27 cellular contexts compared by ENCODE assay signal in genomic region chr2:151483546-151483945, GRCh38.
A peak's percentile ranks its signal among the peaks of the same experiment; 100 is the strongest.
DNase-seq lines count a peak whose midpoint lies in the region; ATAC-seq, FAIRE-seq and TF ChIP-seq lines count a peak whose summit lies in the region.
"Had no signal": no experiment of that assay in that cellular context is flagged by ENCODE, and none has a peak within 500 bp of the region (broad histone marks: within the 10 kb centered on the region; RNA-seq: fewer than 3 reads in every experiment).

No MANE protein-coding gene starts in this region.

- peaks cover 53% of the 10 kb centered on the region for H3K4me1 Mint-ChIP-seq in activated T-cell treated with anti-CD3 and anti-CD28 coated beads, Interleukin-2, amount 50 U/mL, for 24 hours (ENCODE audit: low read depth)
- no peaks in the 10 kb centered on the region for H3K4me1 Mint-ChIP-seq in effector memory CD8-positive, alpha-beta T cell (ENCODE audit: low read depth in 2 of 2)

- 91% methylated on average over 6 of the region's 6 CpGs for WGBS in K562 (ENCODE audit: insufficient coverage, low coverage, missing lambda C conversion rate)
- WGBS in HepG2 (ENCODE audit: low lambda C conversion rate), result 92% methylated on average over 6 of the region's 6 CpGs

- POLR2A ChIA-PET in K562 (lab: Yijun Ruan, JAX), result no interaction called here
- POLR2A ChIA-PET in HepG2 (lab: Yijun Ruan, JAX), result no interaction called here

- TF ChIP-seq CTCF in K562 (IDR thresholded peaks at IDR 0.05 in 2 of 3, conservative IDR thresholded peaks at IDR 0.05 in 1 of 3; ENCODE audit: insufficient read depth in 2 of 3, low read depth in 1 of 3, low read length in 3 of 3) (no peak), HepG2 (CRISPR knock-in tag; IDR thresholded peaks at IDR 0.05) (no peak)

- H4K20me1 ChIP-seq in K562 (replicated peaks; ENCODE audit: control insufficient read depth, insufficient read depth, low read length) (no peaks in the 10 kb centered on the region), HepG2 (ENCODE audit: insufficient read depth, low read length) (no peaks in the 10 kb centered on the region)

- no peak overlapping the region for H3K4me2 ChIP-seq in K562 (ENCODE audit: insufficient read depth, low read length)
- H3K4me2 ChIP-seq in HepG2 (ENCODE audit: low read depth, low read length), result no peak overlapping the region
- H3K4me2 ChIP-seq: BLaER1 treated with 17β-estradiol and CSF1 and Interleukin-3, amounts not matched to agents 10 nM and 100 nM had no signal

- H3K4me3 ChIP-seq in K562, result no peak overlapping the region
- H3K4me3 ChIP-seq in HepG2 (replicated peaks in 1 of 3; ENCODE audit: insufficient read depth in 1 of 3, low read depth in 2 of 3, low read length in 3 of 3), result no peak overlapping the region
- H3K4me3 ChIP-seq: BLaER1 treated with 17β-estradiol and CSF1 and Interleukin-3, amounts not matched to agents 10 nM and 100 nM; GM23248; HAP-1 had no signal

- no TSS peak for BruUV-seq in K562 (replicated peaks; lab: Mats Ljungman, UMichigan)
- no TSS peak for BruUV-seq in HepG2 (replicated peaks; lab: Mats Ljungman, UMichigan)

- H3K36me3 ChIP-seq in K562 (ENCODE audit: control insufficient read depth, insufficient read depth, low read length) (peaks cover 74% of the 10 kb centered on the region), HepG2 (replicated peaks in 1 of 2; ENCODE audit: control insufficient read depth in 1 of 2, insufficient read depth in 2 of 2, low read length in 2 of 2) (peaks cover 2 to 21% of the 10 kb centered on the region in 2 experiments)
- H3K36me3 ChIP-seq: BE2C had no signal

- in situ Hi-C loops in K562 (cut with MboI) (no loop called here), HepG2 (cut with HindIII; ENCODE audit: extremely low pct_ligation_motif_present, low pct_unique_long_range_greater_than_20kb) (no loop called here)

- FAIRE-seq in GM12891 (lab: Jason Lieb, UNC) (no peak), K562 (lab: Jason Lieb, UNC) (no peak), HepG2 (lab: Jason Lieb, UNC) (no peak)
- FAIRE-seq: A204.1, D721Med, GM12892, GM19239, H54 had no signal

- no peaks in the 10 kb centered on the region for H3K9me1 ChIP-seq in K562 (ENCODE audit: control insufficient read depth, insufficient read depth, low read length)

- H2AFZ ChIP-seq in K562 (ENCODE audit: low read depth, low read length) (no peak overlapping the region), HepG2 (ENCODE audit: low read length) (no peak overlapping the region)
- H2AFZ ChIP-seq: GM23248 had no signal

- TF ChIP-seq RAD21 in K562 (CRISPR knock-in tag; conservative IDR thresholded peaks at IDR 0.05 in 1 of 2, IDR thresholded peaks at IDR 0.05 in 1 of 2), result no peak
- no peak for TF ChIP-seq RAD21 in HepG2 (CRISPR knock-in tag; IDR thresholded peaks at IDR 0.05)

- CTCF ChIA-PET in K562 (lab: Yijun Ruan, JAX; ENCODE audit: low intra/inter-chr PET ratio) (no interaction called here), HepG2 (lab: Yijun Ruan, JAX; ENCODE audit: low intra/inter-chr PET ratio, low total read pairs) (no interaction called here)

- peaks cover 86% of the 10 kb centered on the region for H3K36me3 Mint-ChIP-seq in activated T-cell treated with anti-CD3 and anti-CD28 coated beads, Interleukin-2, amount 50 U/mL, for 24 hours (ENCODE audit: low read depth)
- no peaks in the 10 kb centered on the region for H3K36me3 Mint-ChIP-seq in effector memory CD8-positive, alpha-beta T cell (ENCODE audit: insufficient read depth)

- no peak for DNase-seq in activated T-cell treated with anti-CD3 and anti-CD28 coated beads, Interleukin-2, amount 50 U/mL, for 24 hours
- no peak for DNase-seq in activated T-cell treated with anti-CD3 and anti-CD28 coated beads for 4 hours
- no peak for DNase-seq in GM12891 (ENCODE audit: insufficient read length, low spot score)
- no peak for DNase-seq in K562 (ENCODE audit: extremely low read depth in 1 of 4, low spot score in 3 of 4)
- no peak for DNase-seq in HepG2 (ENCODE audit: low spot score)
- no peak for DNase-seq in effector memory CD8-positive, alpha-beta T cell
- DNase-seq: ACHN; AML-193; BE2C; CD4-positive, alpha-beta T cell; CD8-positive, alpha-beta memory T cell; DMS 273 treated with DMSO at 0.1 percent for 48 hours; DMS79; GF-D8; GM23248; HFFc6 had no signal

- H3K27ac ChIP-seq in K562 (ENCODE audit: extremely low read depth, low read depth, low read length), result no peak overlapping the region
- H3K27ac ChIP-seq in HepG2 (ENCODE audit: extremely low read length, insufficient read depth, low read length), result no peak overlapping the region
- H3K27ac ChIP-seq: 22Rv1; BLaER1 treated with 17β-estradiol and CSF1 and Interleukin-3, amounts not matched to agents 10 nM and 100 nM; GM23248 had no signal

- peak overlapping the region; percentile 47 for H3K27ac Mint-ChIP-seq in activated T-cell treated with anti-CD3 and anti-CD28 coated beads, Interleukin-2, amount 50 U/mL, for 24 hours
- no peak overlapping the region for H3K27ac Mint-ChIP-seq in effector memory CD8-positive, alpha-beta T cell
- H3K27ac Mint-ChIP-seq: CD14-positive monocyte; CD4-positive, alpha-beta T cell; HFFc6 had no signal

- H3K9ac ChIP-seq in K562 (ENCODE audit: insufficient read depth in 1 of 2, low read depth in 2 of 2, low read length in 2 of 2) (no peak overlapping the region), HepG2 (ENCODE audit: insufficient read depth, low read depth, low read length) (no peak overlapping the region)
- H3K9ac ChIP-seq: BLaER1 treated with 17β-estradiol and CSF1 and Interleukin-3, amounts not matched to agents 10 nM and 100 nM; GM23248 had no signal

- TF ChIP-seq EP300 in K562 (IDR thresholded peaks at IDR 0.05; ENCODE audit: low read length), result no peak
- no peak for TF ChIP-seq EP300 in HepG2 (IDR thresholded peaks at IDR 0.05; ENCODE audit: low read depth in 2 of 2, low read length in 2 of 2)
- TF ChIP-seq EP300 in HepG2 (CRISPR knock-in tag; IDR thresholded peaks at IDR 0.05; ENCODE audit: borderline replicate concordance), result no peak

- TF ChIP-seq POLR2A in GM12891 (IDR thresholded peaks at IDR 0.05; ENCODE audit: low read depth, low read length) (no peak), K562 (conservative IDR thresholded peaks at IDR 0.05) (peak; percentile 31; the same call in 1 of the 2 replicates), HepG2 (IDR thresholded peaks at IDR 0.05; ENCODE audit: insufficient read depth in 1 of 2, low read depth in 2 of 2, low read length in 2 of 2) (no peak)

- H3K4me1 ChIP-seq in K562 (replicated peaks in 1 of 2; ENCODE audit: control insufficient read depth in 2 of 2, insufficient read depth in 2 of 2, low read length in 2 of 2) (no peaks in the 10 kb centered on the region), HepG2 (ENCODE audit: insufficient read depth, low read length) (peaks cover 6% of the 10 kb centered on the region; the same call in 1 of the 2 replicates)
- H3K4me1 ChIP-seq: BE2C, HAP-1 had no signal

- peaks cover 23% of the 10 kb centered on the region for H3K9me3 Mint-ChIP-seq in activated T-cell treated with anti-CD3 and anti-CD28 coated beads, Interleukin-2, amount 50 U/mL, for 24 hours
- H3K9me3 Mint-ChIP-seq in effector memory CD8-positive, alpha-beta T cell, result no peaks in the 10 kb centered on the region
- H3K9me3 Mint-ChIP-seq: CD14-positive monocyte; CD4-positive, alpha-beta T cell; CD8-positive, alpha-beta memory T cell; HFFc6 had no signal

- H3K27me3 Mint-ChIP-seq in activated T-cell treated with anti-CD3 and anti-CD28 coated beads, Interleukin-2, amount 50 U/mL, for 24 hours, result no peaks in the 10 kb centered on the region
- no peaks in the 10 kb centered on the region for H3K27me3 Mint-ChIP-seq in effector memory CD8-positive, alpha-beta T cell
- H3K27me3 Mint-ChIP-seq: CD4-positive, alpha-beta T cell; CD8-positive, alpha-beta memory T cell had no signal

- H3K27me3 ChIP-seq in K562 (ENCODE audit: control insufficient read depth in 2 of 2, insufficient read depth in 2 of 2, low read length in 2 of 2), result no peaks in the 10 kb centered on the region
- no peaks in the 10 kb centered on the region for H3K27me3 ChIP-seq in HepG2 (ENCODE audit: control insufficient read depth in 1 of 2, insufficient read depth in 2 of 2, low read length in 2 of 2)
- H3K27me3 ChIP-seq: BE2C; BLaER1 treated with 17β-estradiol and CSF1 and Interleukin-3, amounts not matched to agents 10 nM and 100 nM had no signal

- no peak overlapping the region for H3K4me3 Mint-ChIP-seq in activated T-cell treated with anti-CD3 and anti-CD28 coated beads, Interleukin-2, amount 50 U/mL, for 24 hours
- no peak overlapping the region for H3K4me3 Mint-ChIP-seq in effector memory CD8-positive, alpha-beta T cell
- H3K4me3 Mint-ChIP-seq: CD14-positive monocyte; CD4-positive, alpha-beta T cell; CD8-positive, alpha-beta memory T cell; HFFc6 had no signal

- intact Hi-C loops in K562 (cut with micrococcal nuclease) (no loop called here), HepG2 (cut with micrococcal nuclease; ENCODE audit: unreplicated experiment) (no loop called here)

- H3K9me3 ChIP-seq in K562 (replicated peaks; ENCODE audit: control insufficient read depth, insufficient read depth, low read depth, low read length), result no peaks in the 10 kb centered on the region
- no peaks in the 10 kb centered on the region for H3K9me3 ChIP-seq in HepG2 (ENCODE audit: low read length)
- H3K9me3 ChIP-seq: BE2C; BLaER1 treated with 17β-estradiol and CSF1 and Interleukin-3, amounts not matched to agents 10 nM and 100 nM; HAP-1 had no signal

- H3K79me2 ChIP-seq in K562 (ENCODE audit: control insufficient read depth, insufficient read depth, low read length), result no peaks in the 10 kb centered on the region
- no peaks in the 10 kb centered on the region for H3K79me2 ChIP-seq in HepG2 (ENCODE audit: insufficient read depth, low read length)

- ATAC-seq in K562, result peak; percentile 27; the same call in 2 of the 3 replicates
- peak; percentile 39 for ATAC-seq in HepG2
- no peak for ATAC-seq in effector memory CD8-positive, alpha-beta T cell (replicated peaks)
- no peak for ATAC-seq in HG02970 (IDR thresholded peaks at IDR 0.05; ENCODE audit: low FRiP score, unreplicated experiment)
- no peak for ATAC-seq in GM18511 (IDR thresholded peaks at IDR 0.05; ENCODE audit: unreplicated experiment)

TF ChIP-seq in GM12891, 5 proteins besides CTCF, POLR2A, EP300 and RAD21:
- TF ChIP-seq POU2F2 (IDR thresholded peaks at IDR 0.05; ENCODE audit: low read depth, low read length) (no peak), POLR2AphosphoS5 (IDR thresholded peaks at IDR 0.05; ENCODE audit: low read depth, low read length) (peak; percentile 24; the same call in 1 of the 2 replicates)
TF ChIP-seq in GM12891: peak in this region for 1.

TF ChIP-seq in K562, 482 proteins besides CTCF, POLR2A, EP300 and RAD21 (continues in another document):
- TF ChIP-seq ELF1 (tag; IDR thresholded peaks at IDR 0.05) (no peak), IRF2 (CRISPR knock-in tag; IDR thresholded peaks at IDR 0.05) (no peak)

TF ChIP-seq in HepG2, 621 proteins besides CTCF, POLR2A, EP300 and RAD21 (continues in another document):
- TF ChIP-seq NAIF1 (CRISPR knock-in tag; IDR thresholded peaks at IDR 0.05; ENCODE audit: borderline replicate concordance) (no peak), ZNF777 (CRISPR knock-in tag; IDR thresholded peaks at IDR 0.05) (no peak), RBM22 (optimal IDR thresholded peaks at IDR 0.05; ENCODE audit: low read length) (peak; percentile 86), EED (CRISPR knock-in tag; IDR thresholded peaks at IDR 0.05) (no peak)

Comparison
In these comparisons a context has a peak if more than half of its experiments do, and no peak if none do; other contexts are left out.
1. ATAC-seq: peak in K562 (single experiment) and HepG2 (single experiment); none in effector memory CD8-positive, alpha-beta T cell (single experiment), HG02970 (single experiment) and GM18511 (single experiment).